In the genomic region with DNA sequence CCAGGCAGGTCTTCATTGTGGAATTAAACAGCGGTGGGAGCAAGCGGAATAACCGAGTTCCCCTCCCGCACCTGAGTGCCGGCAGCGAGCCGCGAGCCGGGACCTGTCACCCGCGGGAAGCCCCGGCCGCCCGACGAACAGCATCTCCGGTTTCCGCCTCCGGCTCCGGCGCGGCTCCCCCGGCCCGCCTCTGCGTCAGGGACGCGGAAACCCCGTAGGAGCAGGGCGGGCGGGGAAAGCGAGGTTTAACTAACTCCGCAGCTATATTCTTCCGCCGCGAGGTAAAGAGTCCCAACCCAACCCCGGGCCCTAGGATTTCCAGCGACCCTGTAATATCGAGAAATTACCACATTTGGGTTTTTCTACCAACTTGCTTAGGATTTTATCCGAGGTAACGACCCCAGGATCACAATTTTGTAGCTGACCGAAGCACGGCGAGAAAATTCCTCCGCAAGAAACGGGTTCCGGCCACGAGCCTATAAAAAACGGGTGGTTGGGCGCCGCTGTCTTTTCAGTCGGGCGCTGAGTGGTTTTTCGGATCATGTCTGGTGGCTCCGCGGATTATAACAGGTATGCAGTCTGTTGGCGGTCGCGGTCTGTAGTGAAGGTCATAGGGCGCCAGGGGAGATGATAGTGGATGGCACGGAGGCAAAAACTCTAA, we compare ENCODE assay signal across 1 cellular context.
TF ChIP-seq lines count a peak whose summit lies in the region.

A gene (plus strand): TSS at position 508 of the 661 bp plus-strand sequence. CDS start 34 bp downstream, at position 542.

TF ChIP-seq in H1, 55 proteins besides CTCF, POLR2A, EP300 and RAD21:
- TF ChIP-seq YY1 (IDR thresholded peaks at IDR 0.05; ENCODE audit: low read depth, low read length) (no peak; the same call in 1 of the 2 replicates), RFX5 (IDR thresholded peaks at IDR 0.05; ENCODE audit: borderline replicate concordance, low read depth, low read length) (no peak), GABPA (IDR thresholded peaks at IDR 0.05; ENCODE audit: borderline replicate concordance, insufficient read depth, low read length) (no peak), ASH2L (IDR thresholded peaks at IDR 0.05; ENCODE audit: low read length) (peak; percentile 96), RNF2 (IDR thresholded peaks at IDR 0.05; ENCODE audit: borderline replicate concordance, low read depth, low read length, missing control alignments, poor library complexity, severe bottlenecking) (no peak), SIX5 (IDR thresholded peaks at IDR 0.05; ENCODE audit: low read depth, low read length) (no peak), MAFK (IDR thresholded peaks at IDR 0.05; ENCODE audit: low read depth, low read length) (no peak), ZNF274 (IDR thresholded peaks at IDR 0.05; ENCODE audit: borderline replicate concordance, extremely low read depth, low read length) (no peak), SRF (IDR thresholded peaks at IDR 0.05; ENCODE audit: low read depth, low read length) (no peak), SUZ12 (IDR thresholded peaks at IDR 0.05; ENCODE audit: low read length) (no peak), TEAD4 (IDR thresholded peaks at IDR 0.05; ENCODE audit: low read depth, low read length) (peak; percentile 67; the same call in 1 of the 2 replicates), NANOG (IDR thresholded peaks at IDR 0.05; ENCODE audit: insufficient read depth, low read depth, low read length, poor library complexity, severe bottlenecking) (no peak), TAF1 (IDR thresholded peaks at IDR 0.05; ENCODE audit: low read depth, low read length) (peak; percentile 100), POLR2AphosphoS5 (IDR thresholded peaks at IDR 0.05; ENCODE audit: low read depth, low read length) (peak; percentile 98), BCL11A (IDR thresholded peaks at IDR 0.05; ENCODE audit: low read depth in 2 of 2, low read length in 2 of 2) (no peak), SAP30 (IDR thresholded peaks at IDR 0.05; ENCODE audit: insufficient read depth, insufficient replicate concordance, low read length) (no peak), JUND (IDR thresholded peaks at IDR 0.05; ENCODE audit: low read length) (peak; percentile 75; the same call in 1 of the 2 replicates), CHD2 (IDR thresholded peaks at IDR 0.05; ENCODE audit: low read length) (peak; percentile 96), CHD1 (IDR thresholded peaks at IDR 0.05; ENCODE audit: low read depth, low read length) (no peak), HDAC6 (IDR thresholded peaks at IDR 0.05; ENCODE audit: low read depth, low read length) (no peak), SIN3A (conservative IDR thresholded peaks at IDR 0.05 in 1 of 2, IDR thresholded peaks at IDR 0.05 in 1 of 2; ENCODE audit: low read depth in 1 of 2, low read length in 2 of 2) (peak; percentile 80 to 94), CBX8 (IDR thresholded peaks at IDR 0.05; ENCODE audit: borderline replicate concordance, low read depth, low read length) (no peak), JUN (IDR thresholded peaks at IDR 0.05; ENCODE audit: low read depth, low read length) (no peak), SP1 (IDR thresholded peaks at IDR 0.05; ENCODE audit: low read depth, low read length) (0 out of 2 replicates have a peak, but pooled peaks have one; percentile 6), SP4 (IDR thresholded peaks at IDR 0.05; ENCODE audit: low read length) (peak; percentile 20; the same call in 1 of the 2 replicates), RXRA (IDR thresholded peaks at IDR 0.05; ENCODE audit: insufficient read depth, low read depth, low read length) (no peak), SP2 (IDR thresholded peaks at IDR 0.05; ENCODE audit: low read length) (no peak), BACH1 (IDR thresholded peaks at IDR 0.05; ENCODE audit: low read length) (no peak), BRCA1 (IDR thresholded peaks at IDR 0.05; ENCODE audit: low read depth, low read length) (peak; percentile 16; the same call in 1 of the 2 replicates), TAF7 (optimal IDR thresholded peaks at IDR 0.05; ENCODE audit: borderline replicate concordance, low read depth, low read length) (peak; percentile 99), SIRT6 (IDR thresholded peaks at IDR 0.05; ENCODE audit: low read length) (no peak), RBBP5 (IDR thresholded peaks at IDR 0.05; ENCODE audit: borderline replicate concordance, low read depth, low read length) (peak; percentile 61; the same call in 1 of the 2 replicates), EGR1 (IDR thresholded peaks at IDR 0.05; ENCODE audit: borderline replicate concordance, low read depth, low read length) (no peak; the same call in 1 of the 2 replicates), TCF12 (IDR thresholded peaks at IDR 0.05; ENCODE audit: low read depth, low read length) (no peak), TBP (IDR thresholded peaks at IDR 0.05; ENCODE audit: low read depth, low read length) (peak; percentile 98), CREB1 (IDR thresholded peaks at IDR 0.05) (peak; percentile 72), PHF8 (conservative IDR thresholded peaks at IDR 0.05; ENCODE audit: low read depth, low read length) (peak; percentile 92), EZH2 (IDR thresholded peaks at IDR 0.05; ENCODE audit: low read depth, low read length, severe bottlenecking) (no peak), FOSL1 (IDR thresholded peaks at IDR 0.05; ENCODE audit: insufficient read depth, low read depth, low read length) (no peak), KDM5A (IDR thresholded peaks at IDR 0.05; ENCODE audit: low read length) (no peak), GTF2F1 (IDR thresholded peaks at IDR 0.05; ENCODE audit: borderline replicate concordance, low read depth, low read length) (peak; percentile 98), CBX5 (IDR thresholded peaks at IDR 0.05; ENCODE audit: low read depth, low read length) (no peak), POU5F1 (IDR thresholded peaks at IDR 0.05; ENCODE audit: low read depth, low read length) (no peak), CEBPB (IDR thresholded peaks at IDR 0.05; ENCODE audit: low read depth, low read length) (no peak), NRF1 (IDR thresholded peaks at IDR 0.05; ENCODE audit: low read depth, low read length) (no peak; the same call in 1 of the 2 replicates), HDAC2 (IDR thresholded peaks at IDR 0.05; ENCODE audit: borderline replicate concordance in 1 of 2, low read depth in 2 of 2, low read length in 2 of 2) (no peak), CTBP2 (IDR thresholded peaks at IDR 0.05; ENCODE audit: borderline replicate concordance, insufficient read depth, insufficient read length, low read length) (no peak), KDM1A (IDR thresholded peaks at IDR 0.05; ENCODE audit: borderline replicate concordance, low read length) (no peak), KDM4A (IDR thresholded peaks at IDR 0.05; ENCODE audit: low read depth, low read length, severe bottlenecking) (peak; percentile 48)
- TF ChIP-seq, protein P1, sequence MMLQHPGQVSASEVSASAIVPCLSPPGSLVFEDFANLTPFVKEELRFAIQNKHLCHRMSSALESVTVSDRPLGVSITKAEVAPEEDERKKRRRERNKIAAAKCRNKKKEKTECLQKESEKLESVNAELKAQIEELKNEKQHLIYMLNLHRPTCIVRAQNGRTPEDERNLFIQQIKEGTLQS (IDR thresholded peaks at IDR 0.05; ENCODE audit: insufficient read depth, low read depth, low read length): no peak
- TF ChIP-seq, protein P2, sequence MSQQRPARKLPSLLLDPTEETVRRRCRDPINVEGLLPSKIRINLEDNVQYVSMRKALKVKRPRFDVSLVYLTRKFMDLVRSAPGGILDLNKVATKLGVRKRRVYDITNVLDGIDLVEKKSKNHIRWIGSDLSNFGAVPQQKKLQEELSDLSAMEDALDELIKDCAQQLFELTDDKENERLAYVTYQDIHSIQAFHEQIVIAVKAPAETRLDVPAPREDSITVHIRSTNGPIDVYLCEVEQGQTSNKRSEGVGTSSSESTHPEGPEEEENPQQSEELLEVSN (IDR thresholded peaks at IDR 0.05): peak; percentile 21; the same call in 1 of the 2 replicates
- TF ChIP-seq, protein P3, sequence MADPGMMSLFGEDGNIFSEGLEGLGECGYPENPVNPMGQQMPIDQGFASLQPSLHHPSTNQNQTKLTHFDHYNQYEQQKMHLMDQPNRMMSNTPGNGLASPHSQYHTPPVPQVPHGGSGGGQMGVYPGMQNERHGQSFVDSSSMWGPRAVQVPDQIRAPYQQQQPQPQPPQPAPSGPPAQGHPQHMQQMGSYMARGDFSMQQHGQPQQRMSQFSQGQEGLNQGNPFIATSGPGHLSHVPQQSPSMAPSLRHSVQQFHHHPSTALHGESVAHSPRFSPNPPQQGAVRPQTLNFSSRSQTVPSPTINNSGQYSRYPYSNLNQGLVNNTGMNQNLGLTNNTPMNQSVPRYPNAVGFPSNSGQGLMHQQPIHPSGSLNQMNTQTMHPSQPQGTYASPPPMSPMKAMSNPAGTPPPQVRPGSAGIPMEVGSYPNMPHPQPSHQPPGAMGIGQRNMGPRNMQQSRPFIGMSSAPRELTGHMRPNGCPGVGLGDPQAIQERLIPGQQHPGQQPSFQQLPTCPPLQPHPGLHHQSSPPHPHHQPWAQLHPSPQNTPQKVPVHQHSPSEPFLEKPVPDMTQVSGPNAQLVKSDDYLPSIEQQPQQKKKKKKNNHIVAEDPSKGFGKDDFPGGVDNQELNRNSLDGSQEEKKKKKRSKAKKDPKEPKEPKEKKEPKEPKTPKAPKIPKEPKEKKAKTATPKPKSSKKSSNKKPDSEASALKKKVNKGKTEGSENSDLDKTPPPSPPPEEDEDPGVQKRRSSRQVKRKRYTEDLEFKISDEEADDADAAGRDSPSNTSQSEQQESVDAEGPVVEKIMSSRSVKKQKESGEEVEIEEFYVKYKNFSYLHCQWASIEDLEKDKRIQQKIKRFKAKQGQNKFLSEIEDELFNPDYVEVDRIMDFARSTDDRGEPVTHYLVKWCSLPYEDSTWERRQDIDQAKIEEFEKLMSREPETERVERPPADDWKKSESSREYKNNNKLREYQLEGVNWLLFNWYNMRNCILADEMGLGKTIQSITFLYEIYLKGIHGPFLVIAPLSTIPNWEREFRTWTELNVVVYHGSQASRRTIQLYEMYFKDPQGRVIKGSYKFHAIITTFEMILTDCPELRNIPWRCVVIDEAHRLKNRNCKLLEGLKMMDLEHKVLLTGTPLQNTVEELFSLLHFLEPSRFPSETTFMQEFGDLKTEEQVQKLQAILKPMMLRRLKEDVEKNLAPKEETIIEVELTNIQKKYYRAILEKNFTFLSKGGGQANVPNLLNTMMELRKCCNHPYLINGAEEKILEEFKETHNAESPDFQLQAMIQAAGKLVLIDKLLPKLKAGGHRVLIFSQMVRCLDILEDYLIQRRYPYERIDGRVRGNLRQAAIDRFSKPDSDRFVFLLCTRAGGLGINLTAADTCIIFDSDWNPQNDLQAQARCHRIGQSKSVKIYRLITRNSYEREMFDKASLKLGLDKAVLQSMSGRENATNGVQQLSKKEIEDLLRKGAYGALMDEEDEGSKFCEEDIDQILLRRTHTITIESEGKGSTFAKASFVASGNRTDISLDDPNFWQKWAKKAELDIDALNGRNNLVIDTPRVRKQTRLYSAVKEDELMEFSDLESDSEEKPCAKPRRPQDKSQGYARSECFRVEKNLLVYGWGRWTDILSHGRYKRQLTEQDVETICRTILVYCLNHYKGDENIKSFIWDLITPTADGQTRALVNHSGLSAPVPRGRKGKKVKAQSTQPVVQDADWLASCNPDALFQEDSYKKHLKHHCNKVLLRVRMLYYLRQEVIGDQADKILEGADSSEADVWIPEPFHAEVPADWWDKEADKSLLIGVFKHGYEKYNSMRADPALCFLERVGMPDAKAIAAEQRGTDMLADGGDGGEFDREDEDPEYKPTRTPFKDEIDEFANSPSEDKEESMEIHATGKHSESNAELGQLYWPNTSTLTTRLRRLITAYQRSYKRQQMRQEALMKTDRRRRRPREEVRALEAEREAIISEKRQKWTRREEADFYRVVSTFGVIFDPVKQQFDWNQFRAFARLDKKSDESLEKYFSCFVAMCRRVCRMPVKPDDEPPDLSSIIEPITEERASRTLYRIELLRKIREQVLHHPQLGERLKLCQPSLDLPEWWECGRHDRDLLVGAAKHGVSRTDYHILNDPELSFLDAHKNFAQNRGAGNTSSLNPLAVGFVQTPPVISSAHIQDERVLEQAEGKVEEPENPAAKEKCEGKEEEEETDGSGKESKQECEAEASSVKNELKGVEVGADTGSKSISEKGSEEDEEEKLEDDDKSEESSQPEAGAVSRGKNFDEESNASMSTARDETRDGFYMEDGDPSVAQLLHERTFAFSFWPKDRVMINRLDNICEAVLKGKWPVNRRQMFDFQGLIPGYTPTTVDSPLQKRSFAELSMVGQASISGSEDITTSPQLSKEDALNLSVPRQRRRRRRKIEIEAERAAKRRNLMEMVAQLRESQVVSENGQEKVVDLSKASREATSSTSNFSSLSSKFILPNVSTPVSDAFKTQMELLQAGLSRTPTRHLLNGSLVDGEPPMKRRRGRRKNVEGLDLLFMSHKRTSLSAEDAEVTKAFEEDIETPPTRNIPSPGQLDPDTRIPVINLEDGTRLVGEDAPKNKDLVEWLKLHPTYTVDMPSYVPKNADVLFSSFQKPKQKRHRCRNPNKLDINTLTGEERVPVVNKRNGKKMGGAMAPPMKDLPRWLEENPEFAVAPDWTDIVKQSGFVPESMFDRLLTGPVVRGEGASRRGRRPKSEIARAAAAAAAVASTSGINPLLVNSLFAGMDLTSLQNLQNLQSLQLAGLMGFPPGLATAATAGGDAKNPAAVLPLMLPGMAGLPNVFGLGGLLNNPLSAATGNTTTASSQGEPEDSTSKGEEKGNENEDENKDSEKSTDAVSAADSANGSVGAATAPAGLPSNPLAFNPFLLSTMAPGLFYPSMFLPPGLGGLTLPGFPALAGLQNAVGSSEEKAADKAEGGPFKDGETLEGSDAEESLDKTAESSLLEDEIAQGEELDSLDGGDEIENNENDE (IDR thresholded peaks at IDR 0.05; ENCODE audit: insufficient replicate concordance, low read length): peak; percentile 21
- TF ChIP-seq, protein P4, sequence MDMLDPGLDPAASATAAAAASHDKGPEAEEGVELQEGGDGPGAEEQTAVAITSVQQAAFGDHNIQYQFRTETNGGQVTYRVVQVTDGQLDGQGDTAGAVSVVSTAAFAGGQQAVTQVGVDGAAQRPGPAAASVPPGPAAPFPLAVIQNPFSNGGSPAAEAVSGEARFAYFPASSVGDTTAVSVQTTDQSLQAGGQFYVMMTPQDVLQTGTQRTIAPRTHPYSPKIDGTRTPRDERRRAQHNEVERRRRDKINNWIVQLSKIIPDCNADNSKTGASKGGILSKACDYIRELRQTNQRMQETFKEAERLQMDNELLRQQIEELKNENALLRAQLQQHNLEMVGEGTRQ (IDR thresholded peaks at IDR 0.05; ENCODE audit: low read length): no peak
- TF ChIP-seq, protein P5, sequence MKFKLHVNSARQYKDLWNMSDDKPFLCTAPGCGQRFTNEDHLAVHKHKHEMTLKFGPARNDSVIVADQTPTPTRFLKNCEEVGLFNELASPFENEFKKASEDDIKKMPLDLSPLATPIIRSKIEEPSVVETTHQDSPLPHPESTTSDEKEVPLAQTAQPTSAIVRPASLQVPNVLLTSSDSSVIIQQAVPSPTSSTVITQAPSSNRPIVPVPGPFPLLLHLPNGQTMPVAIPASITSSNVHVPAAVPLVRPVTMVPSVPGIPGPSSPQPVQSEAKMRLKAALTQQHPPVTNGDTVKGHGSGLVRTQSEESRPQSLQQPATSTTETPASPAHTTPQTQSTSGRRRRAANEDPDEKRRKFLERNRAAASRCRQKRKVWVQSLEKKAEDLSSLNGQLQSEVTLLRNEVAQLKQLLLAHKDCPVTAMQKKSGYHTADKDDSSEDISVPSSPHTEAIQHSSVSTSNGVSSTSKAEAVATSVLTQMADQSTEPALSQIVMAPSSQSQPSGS (IDR thresholded peaks at IDR 0.05; ENCODE audit: low read length): peak; percentile 88
- TF ChIP-seq, protein P6, sequence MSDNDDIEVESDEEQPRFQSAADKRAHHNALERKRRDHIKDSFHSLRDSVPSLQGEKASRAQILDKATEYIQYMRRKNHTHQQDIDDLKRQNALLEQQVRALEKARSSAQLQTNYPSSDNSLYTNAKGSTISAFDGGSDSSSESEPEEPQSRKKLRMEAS (IDR thresholded peaks at IDR 0.05): no peak; the same call in 1 of the 2 replicates
